ENCODE assay signal across 23 cellular contexts in genomic region chr16:89738538-89739317, GRCh38. TPM values are rescaled to one million over a fixed set of nuclear protein-coding genes. Genes with fewer than 3 reads are reported as not detected.
DNase-seq lines count a peak whose midpoint lies in the region; ATAC-seq and TF ChIP-seq lines count a peak whose summit lies in the region.
"Had no signal": no experiment of that assay in that cellular context is flagged by ENCODE, and none has a peak within 500 bp of the region (broad histone marks: within the 10 kb centered on the region; RNA-seq: fewer than 3 reads in every experiment).

No MANE protein-coding gene starts in this region.

- H3K27ac ChIP-seq in PC-3 (ENCODE audit: low read length) = no peak overlapping the region
- H3K27ac ChIP-seq in caudate nucleus (ENCODE audit: low read depth, low read length) = no peak overlapping the region
- H3K27ac ChIP-seq: KMS-11, neural progenitor cell, prostate gland had no signal

- H3K4me2 ChIP-seq in PC-3 (ENCODE audit: low read length) = no peak overlapping the region
- H3K4me2 ChIP-seq: KMS-11, neural progenitor cell had no signal

- CTCF ChIA-PET in Calu3 (lab: Charles Lee) = no interaction called here
- CTCF ChIA-PET in PC-3 (lab: Charles Lee) = no interaction called here

- H3K27ac Mint-ChIP-seq in T-helper 2 cell treated with Interferon-gamma antibody and Interleukin-4, amounts not matched to agents 5 μg/mL and 100 μg/mL, for 36 hours = peak overlapping the region; percentile 10
- H3K27ac Mint-ChIP-seq in Calu3 (ENCODE audit: unreplicated experiment) = no peak overlapping the region
- peak overlapping the region; percentile 22 for H3K27ac Mint-ChIP-seq in activated naive CD8-positive, alpha-beta T cell treated with anti-CD3 and anti-CD28 coated beads, Interleukin-2, amount 50 U/mL, for 24 hours
- H3K27ac Mint-ChIP-seq: neural progenitor cell had no signal

- H3K9ac ChIP-seq in PC-3 (ENCODE audit: low read length) = no peak overlapping the region
- H3K9ac ChIP-seq: KMS-11, neural progenitor cell had no signal

- no peaks in the 10 kb centered on the region for H3K9me2 ChIP-seq in PC-3 (replicated peaks; ENCODE audit: low read length)

- no peaks in the 10 kb centered on the region for H3K27me3 Mint-ChIP-seq in T-helper 2 cell treated with Interferon-gamma antibody and Interleukin-4, amounts not matched to agents 5 μg/mL and 100 μg/mL, for 36 hours (ENCODE audit: low read depth)
- no peaks in the 10 kb centered on the region for H3K27me3 Mint-ChIP-seq in Calu3 (ENCODE audit: unreplicated experiment)
- H3K27me3 Mint-ChIP-seq in activated naive CD8-positive, alpha-beta T cell treated with anti-CD3 and anti-CD28 coated beads, Interleukin-2, amount 50 U/mL, for 24 hours = no peaks in the 10 kb centered on the region
- H3K27me3 Mint-ChIP-seq: T-cell had no signal

- H3K27me3 ChIP-seq in PC-3 (ENCODE audit: low read length) = no peaks in the 10 kb centered on the region
- H3K27me3 ChIP-seq: BE2C, neural progenitor cell had no signal

- TSS peak; percentile 9 for BruUV-seq in Calu3 (replicated peaks; lab: Mats Ljungman, UMichigan)
- BruUV-seq in PC-3 (replicated peaks; lab: Mats Ljungman, UMichigan) = no TSS peak

- H3K36me3 Mint-ChIP-seq in T-helper 2 cell treated with Interferon-gamma antibody and Interleukin-4, amounts not matched to agents 5 μg/mL and 100 μg/mL, for 36 hours (ENCODE audit: low read depth) = peaks cover 74% of the 10 kb centered on the region
- peaks cover 97% of the 10 kb centered on the region for H3K36me3 Mint-ChIP-seq in Calu3 (ENCODE audit: insufficient read depth, unreplicated experiment)
- H3K36me3 Mint-ChIP-seq in activated naive CD8-positive, alpha-beta T cell treated with anti-CD3 and anti-CD28 coated beads, Interleukin-2, amount 50 U/mL, for 24 hours (ENCODE audit: low read depth) = peaks cover 57% of the 10 kb centered on the region

- intact Hi-C loops in Calu3 (cut with micrococcal nuclease; ENCODE audit: unreplicated experiment) (no loop called here), PC-3 (cut with micrococcal nuclease) (no loop called here)

- POLR2A ChIA-PET in PC-3 (lab: Charles Lee; ENCODE audit: unreplicated experiment) = no interaction called here

- ATAC-seq in activated naive CD8-positive, alpha-beta T cell treated with anti-CD3 and anti-CD28 coated beads, Interleukin-2, amount 50 U/mL, for 24 hours = peak; percentile 20
- ATAC-seq in SK-N-SH treated with all-trans-retinoic acid at 6 μM for 48 hours (no peak), PC-3 (no peak)
- ATAC-seq: T-cell had no signal

- no peaks in the 10 kb centered on the region for H3K4me1 ChIP-seq in PC-3 (ENCODE audit: insufficient read depth, low read length)
- H3K4me1 ChIP-seq: BE2C, neural progenitor cell, prostate gland had no signal

- no peaks in the 10 kb centered on the region for H3K79me2 ChIP-seq in PC-3 (ENCODE audit: low read length)

- H3K36me3 ChIP-seq in PC-3 (ENCODE audit: low read depth, low read length) = peaks cover 33% of the 10 kb centered on the region
- H3K36me3 ChIP-seq: neural progenitor cell had no signal

- H3K9me3 Mint-ChIP-seq in T-helper 2 cell treated with Interferon-gamma antibody and Interleukin-4, amounts not matched to agents 5 μg/mL and 100 μg/mL, for 36 hours = no peaks in the 10 kb centered on the region
- H3K9me3 Mint-ChIP-seq in Calu3 (ENCODE audit: low read depth, unreplicated experiment) = no peaks in the 10 kb centered on the region
- no peaks in the 10 kb centered on the region for H3K9me3 Mint-ChIP-seq in activated naive CD8-positive, alpha-beta T cell treated with anti-CD3 and anti-CD28 coated beads, Interleukin-2, amount 50 U/mL, for 24 hours
- H3K9me3 Mint-ChIP-seq: H9, neural progenitor cell, T-cell had no signal

- no peaks in the 10 kb centered on the region for H3F3A ChIP-seq in PC-3 (ENCODE audit: low read length, unreplicated experiment)

- H4K20me1 ChIP-seq in PC-3 (ENCODE audit: low read length) = no peaks in the 10 kb centered on the region

- no peak for DNase-seq in T-helper 2 cell treated with Interferon-gamma antibody and Interleukin-4, amounts not matched to agents 5 μg/mL and 100 μg/mL, for 36 hours (ENCODE audit: low spot score)
- no peak for DNase-seq in T-helper 2 cell
- no peak for DNase-seq in Calu3
- no peak for DNase-seq in activated naive CD8-positive, alpha-beta T cell treated with anti-CD3 and anti-CD28 coated beads, Interleukin-2, amount 50 U/mL, for 24 hours
- peak; percentile 36 for DNase-seq in myocyte (ENCODE audit: low read depth)
- DNase-seq in PC-3 = no peak
- DNase-seq in caudate nucleus (lab: John Stamatoyannopoulos, UW) = no peak
- DNase-seq: 8988T; activated CD4-positive, alpha-beta T cell treated with anti-CD3 and anti-CD28 coated beads, Interleukin-2, amount 50 U/mL, for 48 hours; BE2C; erythroblast; H9; NCI-H187 treated with DMSO at 0.1 percent for 48 hours; NCI-H226; NCI-H82; SHP77 treated with DMSO at 0.1 percent for 48 hours; small intestine; stimulated activated CD4-positive, alpha-beta T cell treated with anti-CD3 and anti-CD28 coated beads, Interleukin-4, amount 100 ng/mL, for 24 hours; T-cell had no signal

- H3K9me3 ChIP-seq in PC-3 (ENCODE audit: low read length) = no peaks in the 10 kb centered on the region
- H3K9me3 ChIP-seq: BE2C, prostate gland had no signal

- no peak overlapping the region for H3K4me3 ChIP-seq in PC-3 (ENCODE audit: low read length)
- H3K4me3 ChIP-seq: neural progenitor cell, prostate gland had no signal

- no peak overlapping the region for H3K4me3 Mint-ChIP-seq in T-helper 2 cell treated with Interferon-gamma antibody and Interleukin-4, amounts not matched to agents 5 μg/mL and 100 μg/mL, for 36 hours
- no peak overlapping the region for H3K4me3 Mint-ChIP-seq in Calu3 (ENCODE audit: low read depth, unreplicated experiment)
- peak overlapping the region; percentile 6 for H3K4me3 Mint-ChIP-seq in activated naive CD8-positive, alpha-beta T cell treated with anti-CD3 and anti-CD28 coated beads, Interleukin-2, amount 50 U/mL, for 24 hours
- H3K4me3 Mint-ChIP-seq: H9, neural progenitor cell had no signal

- no peak overlapping the region for H2AFZ ChIP-seq in PC-3 (ENCODE audit: low read length)
- H2AFZ ChIP-seq: neural progenitor cell had no signal

- TF ChIP-seq CTCF in Calu3 (IDR thresholded peaks at IDR 0.05; ENCODE audit: unreplicated experiment) = no peak
- no peak for TF ChIP-seq CTCF in PC-3 (conservative IDR thresholded peaks at IDR 0.05; ENCODE audit: low read depth, low read length)

- peaks cover 15% of the 10 kb centered on the region for H3K4me1 Mint-ChIP-seq in T-helper 2 cell treated with Interferon-gamma antibody and Interleukin-4, amounts not matched to agents 5 μg/mL and 100 μg/mL, for 36 hours (ENCODE audit: low read depth)
- no peaks in the 10 kb centered on the region for H3K4me1 Mint-ChIP-seq in Calu3 (ENCODE audit: low read depth, unreplicated experiment)
- peaks cover 23% of the 10 kb centered on the region for H3K4me1 Mint-ChIP-seq in activated naive CD8-positive, alpha-beta T cell treated with anti-CD3 and anti-CD28 coated beads, Interleukin-2, amount 50 U/mL, for 24 hours
- H3K4me1 Mint-ChIP-seq: H9, neural progenitor cell had no signal

TF ChIP-seq in SK-N-SH treated with all-trans-retinoic acid at 6 μM for 48 hours, 23 proteins besides CTCF, POLR2A, EP300 and RAD21 (continues in another document):
- TF ChIP-seq SNAI2 (CRISPR knock-in tag; IDR thresholded peaks at IDR 0.05) (no peak), GLIS3 (CRISPR knock-in tag; IDR thresholded peaks at IDR 0.05) (no peak), ZC3H10 (CRISPR knock-in tag; IDR thresholded peaks at IDR 0.05) (no peak), TSHZ2 (CRISPR knock-in tag; IDR thresholded peaks at IDR 0.05) (no peak), RARB (CRISPR knock-in tag; IDR thresholded peaks at IDR 0.05) (no peak), ZNF565 (CRISPR knock-in tag; conservative IDR thresholded peaks at IDR 0.05; ENCODE audit: low read depth) (no peak), ESRRG (CRISPR knock-in tag; IDR thresholded peaks at IDR 0.05) (no peak), ZFP30 (CRISPR knock-in tag; IDR thresholded peaks at IDR 0.05) (no peak)

RNA-seq across cellular contexts. Expression of gene ZNF276, which starts 17.4 kb away (rescaled TPM):
- total RNA-seq in Calu3 (2022) (30.6 and 37.2 TPM in 2 replicates), myocyte (11.3 and 19.8 TPM in 2 replicates), PC-3 (2014; rRNA removed) (30.1 and 32.7 TPM in 2 replicates)
- polyA plus RNA-seq in myocyte (2012) = 13.4 TPM

RNA-seq across cellular contexts. Expression of gene VPS9D1, which starts 18.0 kb away (rescaled TPM):
- total RNA-seq in Calu3 (2022) (26.7 and 28.2 TPM in 2 replicates), myocyte (10.5 and 10.6 TPM in 2 replicates), PC-3 (2014; rRNA removed) (4.4 and 6.7 TPM in 2 replicates)
- polyA plus RNA-seq in myocyte (2012) = 17.9 TPM

RNA-seq across cellular contexts. Expression of gene SPATA2L, which starts 37.2 kb away (rescaled TPM):
- total RNA-seq in Calu3 (2022) = 20.7 and 23.6 TPM in 2 replicates
- 15.0 and 15.4 TPM in 2 replicates for total RNA-seq in myocyte
- polyA plus RNA-seq in myocyte (2012) = 7.7 TPM
- 12.2 and 21.5 TPM in 2 replicates for total RNA-seq in PC-3 (2014; rRNA removed)

RNA-seq across cellular contexts. Expression of gene CDK10, which starts 52.2 kb away (rescaled TPM):
- total RNA-seq in Calu3 (2022) = 102 and 106 TPM in 2 replicates
- total RNA-seq in myocyte = 43.3 and 43.6 TPM in 2 replicates
- 105 TPM for polyA plus RNA-seq in myocyte (2012)
- 50.0 and 51.1 TPM in 2 replicates for total RNA-seq in PC-3 (2014; rRNA removed)
